ENCODE assay signal across 1 cellular context in the genomic region with DNA sequence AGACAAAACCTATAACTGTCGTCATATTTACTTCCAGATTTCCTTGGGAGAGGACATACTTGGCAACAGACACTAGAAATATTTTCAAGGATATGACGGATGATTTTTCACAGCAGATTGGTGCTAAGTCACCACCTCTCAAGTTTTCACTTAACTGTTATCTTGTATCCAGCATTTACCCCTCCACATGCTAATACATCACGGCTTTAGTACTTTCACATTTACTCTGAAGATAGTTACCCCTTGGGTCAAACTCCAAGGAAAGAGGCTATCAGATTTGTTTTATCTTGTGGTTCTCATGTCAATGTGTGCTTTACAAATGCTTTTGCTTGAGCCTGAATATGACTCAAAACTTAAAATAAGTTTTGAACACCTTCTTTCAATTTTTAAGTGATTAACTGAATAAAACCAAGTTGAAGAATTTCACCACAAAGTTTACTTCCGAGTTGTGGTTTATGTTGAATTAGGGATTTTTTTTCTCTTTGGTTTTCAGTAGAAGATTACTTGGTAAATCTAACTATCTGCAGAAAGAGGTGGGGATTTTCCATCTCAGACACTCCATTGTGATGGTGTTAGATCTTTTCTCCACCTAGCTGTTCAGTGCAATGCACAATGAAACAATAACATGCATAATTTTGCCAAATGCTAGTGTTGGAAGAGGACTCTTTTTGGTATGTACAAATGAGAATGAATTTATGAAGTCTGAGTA.
TF ChIP-seq lines count a peak whose summit lies in the region.

No MANE protein-coding gene starts in this region.

TF ChIP-seq in IMR-90, 13 proteins besides CTCF, POLR2A, EP300 and RAD21 (continued from another document):
- TF ChIP-seq, protein P1, sequence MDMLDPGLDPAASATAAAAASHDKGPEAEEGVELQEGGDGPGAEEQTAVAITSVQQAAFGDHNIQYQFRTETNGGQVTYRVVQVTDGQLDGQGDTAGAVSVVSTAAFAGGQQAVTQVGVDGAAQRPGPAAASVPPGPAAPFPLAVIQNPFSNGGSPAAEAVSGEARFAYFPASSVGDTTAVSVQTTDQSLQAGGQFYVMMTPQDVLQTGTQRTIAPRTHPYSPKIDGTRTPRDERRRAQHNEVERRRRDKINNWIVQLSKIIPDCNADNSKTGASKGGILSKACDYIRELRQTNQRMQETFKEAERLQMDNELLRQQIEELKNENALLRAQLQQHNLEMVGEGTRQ (IDR thresholded peaks at IDR 0.05; ENCODE audit: low read depth, low read length), result no peak
- TF ChIP-seq SMC3 (IDR thresholded peaks at IDR 0.05; ENCODE audit: low read depth, low read length), result no peak
